ENCODE assay signal across 8 cellular contexts in genomic region chr9:121550569-121551512, GRCh38. TPM values are rescaled to one million over a fixed set of nuclear protein-coding genes. Genes with fewer than 3 reads are reported as not detected.
DNase-seq lines count a peak whose midpoint lies in the region; ATAC-seq and TF ChIP-seq lines count a peak whose summit lies in the region.

No MANE protein-coding gene starts in this region.

- peak overlapping the region; percentile 63 for H3K4me3 Mint-ChIP-seq in nephron progenitor cell

- H3K4me3 ChIP-seq in Panc1 (ENCODE audit: low read depth in 2 of 2, low read length in 2 of 2) (peak overlapping the region in 1 of 2 experiments; percentile 21; a peak in 1 of 4 replicates), fibroblast of pulmonary artery (replicated peaks; ENCODE audit: low read depth, low read length) (peak overlapping the region; percentile 24)

- BruUV-seq in Panc1 (replicated peaks; lab: Mats Ljungman, UMichigan), result no TSS peak

- H3K27me3 Mint-ChIP-seq in nephron progenitor cell (ENCODE audit: low read depth, poor library complexity), result peaks cover 23% of the 10 kb centered on the region

- no peaks in the 10 kb centered on the region for H3K9me3 ChIP-seq in Panc1 (ENCODE audit: control insufficient read depth, insufficient read depth, low read depth, low read length)

- no peaks in the 10 kb centered on the region for H3K36me3 Mint-ChIP-seq in nephron progenitor cell (ENCODE audit: low read depth)

- in situ Hi-C loops in GM13977 (cut with MboI; ENCODE audit: low pct_unique_long_range_greater_than_20kb, low sequenced_read_pairs, unreplicated experiment) (no loop called here), Panc1 (cut with HindIII; ENCODE audit: low pct_unique_long_range_greater_than_20kb, low sequenced_read_pairs) (no loop called here)

- H3K4me1 ChIP-seq in Panc1 (ENCODE audit: control insufficient read depth, insufficient read depth, low read length), result no peaks in the 10 kb centered on the region

- H3K9me3 Mint-ChIP-seq in nephron progenitor cell, result no peaks in the 10 kb centered on the region

- ATAC-seq in Panc1, result peak; percentile 74

- intact Hi-C loops in Panc1 (cut with micrococcal nuclease; ENCODE audit: unreplicated experiment), result loop anchor here (10.0 kb wide), 1 partner anchor 74 kb away; no protein-coding TSS in a partner anchor

- H3K27ac ChIP-seq in 22Rv1 (no peak overlapping the region), Panc1 (ENCODE audit: low read length) (no peak overlapping the region)

- CTCF ChIA-PET in Panc1 (lab: Charles Lee), result interaction anchor here (0.8 to 1.1 kb wide), 3 partner anchors 11 to 397 kb away, joined by 3 to 5 read pairs (median 3); no protein-coding TSS in a partner anchor

- peaks cover 16% of the 10 kb centered on the region for H3K4me1 Mint-ChIP-seq in nephron progenitor cell

- POLR2A ChIA-PET in Panc1 (lab: Charles Lee), result interaction anchor here (0.6 kb wide), 1 partner anchor 19 kb away, joined by 3 read pairs; no protein-coding TSS in a partner anchor

- TF ChIP-seq CTCF in 22Rv1 (IDR thresholded peaks at IDR 0.05) (peak; percentile 98), GM13977 (IDR thresholded peaks at IDR 0.05; ENCODE audit: extremely low read depth, insufficient read depth, missing control alignments) (peak; percentile 95), Panc1 (IDR thresholded peaks at IDR 0.05) (peak; percentile 93), fibroblast of pulmonary artery (IDR thresholded peaks at IDR 0.05; ENCODE audit: low read length, missing control alignments) (peak; percentile 75), nephron progenitor cell (IDR thresholded peaks at IDR 0.05) (peak; percentile 94)

- no peaks in the 10 kb centered on the region for H3K36me3 ChIP-seq in Panc1 (ENCODE audit: control insufficient read depth, insufficient read depth, low read length)

- peak; percentile 82 for DNase-seq in GM13977 (ENCODE audit: low spot score)
- DNase-seq in HuH-7.5 (ENCODE audit: low spot score), result peak; percentile 82
- no peak for DNase-seq in Panc1 (ENCODE audit: low read depth, low spot score)
- DNase-seq in activated T-helper 1 cell treated with Interleukin-2 at 50 U/mL for 16 hours (ENCODE audit: low read depth), result peak; percentile 49
- peak; percentile 63 for DNase-seq in fibroblast of pulmonary artery (ENCODE audit: low read depth)
- peak; percentile 95 for DNase-seq in nephron progenitor cell
- DNase-seq in stimulated activated naive CD4-positive, alpha-beta T cell (lab: John Stamatoyannopoulos, UW), result peak; percentile 32 to 66 (median 50)

- no peak overlapping the region for H3K27ac Mint-ChIP-seq in nephron progenitor cell

- no peaks in the 10 kb centered on the region for H3K27me3 ChIP-seq in Panc1 (ENCODE audit: control insufficient read depth, insufficient read depth, low read length)

RNA-seq across cellular contexts. Expression of gene GGTA1, which starts 51.2 kb away (rescaled TPM):
- total RNA-seq in Panc1 (2021; ENCODE audit: unreplicated experiment), result not detected
- polyA plus RNA-seq in Panc1 (2012; ENCODE audit: insufficient read length), result not detected
